Comparison of ENCODE assay signal across 24 cellular contexts in genomic region chr6:114030767-114031166, GRCh38. TPM values are rescaled to one million over a fixed set of nuclear protein-coding genes. Genes with fewer than 3 reads are reported as not detected.
DNase-seq lines count a peak whose midpoint lies in the region; ATAC-seq, FAIRE-seq and TF ChIP-seq lines count a peak whose summit lies in the region.
"Had no signal": no experiment of that assay in that cellular context is flagged by ENCODE, and none has a peak within 500 bp of the region (broad histone marks: within the 10 kb centered on the region; RNA-seq: fewer than 3 reads in every experiment).

No MANE protein-coding gene starts in this region.

- FAIRE-seq in K562 (lab: Jason Lieb, UNC): peak; percentile 19
- FAIRE-seq: A549, GM12891, H54 had no signal

- peak in 1 of 2 donors; percentile 44 for DNase-seq in cardiac muscle cell (ENCODE audit: low read depth in 1 of 2, low spot score in 1 of 2)
- DNase-seq in heart right ventricle: no peak
- DNase-seq in K562 (ENCODE audit: extremely low read depth in 1 of 4, low spot score in 3 of 4): no peak
- DNase-seq in MM.1S: no peak
- DNase-seq: 8988T; ACHN; AML-193; BE2C; Calu3; CD4-positive, alpha-beta T cell; CD8-positive, alpha-beta memory T cell; DMS53; DMS79 treated with DMSO at 0.1 percent for 48 hours; GF-D8; GOT3; HFFc6 had no signal

- H4K20me1 ChIP-seq in K562 (replicated peaks; ENCODE audit: control insufficient read depth, insufficient read depth, low read length) (no peaks in the 10 kb centered on the region), MM.1S (ENCODE audit: insufficient read depth, low read length) (no peaks in the 10 kb centered on the region)
- H4K20me1 ChIP-seq: BLaER1 treated with 17β-estradiol and CSF1 and Interleukin-3, amounts not matched to agents 10 nM and 100 nM had no signal

- ATAC-seq in heart right ventricle: no peak
- ATAC-seq in K562: no peak
- no peak for ATAC-seq in GM21528 (IDR thresholded peaks at IDR 0.05; ENCODE audit: low FRiP score, unreplicated experiment)
- ATAC-seq in GM18498 (IDR thresholded peaks at IDR 0.05; ENCODE audit: unreplicated experiment): no peak
- ATAC-seq: A549 had no signal

- POLR2A ChIA-PET in K562 (lab: Yijun Ruan, JAX): no interaction called here

- no peaks in the 10 kb centered on the region for H3K9me1 ChIP-seq in K562 (ENCODE audit: control insufficient read depth, insufficient read depth, low read length)

- 64 to 70% methylated on average over 6 of the region's 6 CpGs for WGBS in heart right ventricle, 2 donors
- 2% methylated on average over 6 of the region's 6 CpGs for WGBS in K562 (ENCODE audit: insufficient coverage, low coverage, missing lambda C conversion rate)

- peaks cover 20% of the 10 kb centered on the region for H3K4me1 ChIP-seq in cardiac muscle cell (ENCODE audit: low read depth)
- H3K4me1 ChIP-seq in heart right ventricle: peaks cover 0 to 4% (median 0%) of the 10 kb centered on the region in 9 donors
- no peaks in the 10 kb centered on the region for H3K4me1 ChIP-seq in K562 (replicated peaks in 1 of 2; ENCODE audit: control insufficient read depth in 2 of 2, insufficient read depth in 2 of 2, low read length in 2 of 2)
- H3K4me1 ChIP-seq in skeletal muscle tissue (ENCODE audit: control insufficient read depth in 3 of 3, insufficient read depth in 3 of 3, low read length in 3 of 3): peaks cover 0 to 2% (median 0%) of the 10 kb centered on the region in 3 donors
- no peaks in the 10 kb centered on the region for H3K4me1 ChIP-seq in MM.1S (ENCODE audit: low read length)
- H3K4me1 ChIP-seq: A549, BE2C had no signal

- H2AFZ ChIP-seq in K562 (ENCODE audit: low read depth, low read length) (no peak overlapping the region), MM.1S (ENCODE audit: low read length) (no peak overlapping the region)

- TF ChIP-seq EP300 in K562 (IDR thresholded peaks at IDR 0.05; ENCODE audit: low read length): no peak

- no peaks in the 10 kb centered on the region for H3K27me3 ChIP-seq in cardiac muscle cell
- H3K27me3 ChIP-seq in heart right ventricle: no peaks in the 10 kb centered on the region
- no peaks in the 10 kb centered on the region for H3K27me3 ChIP-seq in K562 (ENCODE audit: control insufficient read depth in 2 of 2, insufficient read depth in 2 of 2, low read length in 2 of 2)
- H3K27me3 ChIP-seq in skeletal muscle tissue (ENCODE audit: control insufficient read depth in 3 of 3, insufficient read depth in 3 of 3, low read length in 3 of 3): no peaks in the 10 kb centered on the region
- H3K27me3 ChIP-seq in MM.1S (replicated peaks; ENCODE audit: insufficient read depth, low read length): no peaks in the 10 kb centered on the region
- H3K27me3 ChIP-seq: BE2C; BLaER1 treated with 17β-estradiol and CSF1 and Interleukin-3, amounts not matched to agents 10 nM and 100 nM had no signal

- H3K9ac ChIP-seq in K562 (ENCODE audit: insufficient read depth in 1 of 2, low read depth in 2 of 2, low read length in 2 of 2) (no peak overlapping the region), skeletal muscle tissue (ENCODE audit: low read depth in 1 of 3, low read length in 3 of 3) (no peak overlapping the region), MM.1S (ENCODE audit: low read length) (no peak overlapping the region)
- H3K9ac ChIP-seq: BLaER1 treated with 17β-estradiol and CSF1 and Interleukin-3, amounts not matched to agents 10 nM and 100 nM had no signal

- H3K4me3 ChIP-seq in cardiac muscle cell (no peak overlapping the region), heart right ventricle (no peak overlapping the region), K562 (no peak overlapping the region), skeletal muscle tissue (ENCODE audit: low read length in 3 of 3) (peak overlapping the region in 1 of 3 donors; percentile 1), MM.1S (ENCODE audit: low read length) (no peak overlapping the region)
- H3K4me3 ChIP-seq: A549; BLaER1 treated with 17β-estradiol and CSF1 and Interleukin-3, amounts not matched to agents 10 nM and 100 nM; HAP-1 had no signal

- CTCF ChIA-PET in K562 (lab: Yijun Ruan, JAX; ENCODE audit: low intra/inter-chr PET ratio): no interaction called here

- intact Hi-C loops in heart right ventricle (cut with DNase I): no loop called here
- intact Hi-C loops in K562 (cut with micrococcal nuclease): no loop called here

- TF ChIP-seq POLR2A in K562 (conservative IDR thresholded peaks at IDR 0.05): no peak

- H3F3A ChIP-seq in MM.1S (ENCODE audit: insufficient read depth, low read length): no peaks in the 10 kb centered on the region

- H3K27ac ChIP-seq in cardiac muscle cell (peak overlapping the region; percentile 72), heart right ventricle (no peak overlapping the region), K562 (ENCODE audit: extremely low read depth, low read depth, low read length) (no peak overlapping the region), skeletal muscle tissue (ENCODE audit: low read depth, low read length) (peak overlapping the region; percentile 9), MM.1S (ENCODE audit: low read length) (no peak overlapping the region)
- H3K27ac ChIP-seq: A549; BLaER1 treated with 17β-estradiol and CSF1 and Interleukin-3, amounts not matched to agents 10 nM and 100 nM had no signal

- H3K9me2 ChIP-seq in MM.1S (replicated peaks; ENCODE audit: insufficient read depth, low read length): no peaks in the 10 kb centered on the region

- H3K36me3 ChIP-seq in cardiac muscle cell (no peaks in the 10 kb centered on the region), heart right ventricle (no peaks in the 10 kb centered on the region), K562 (ENCODE audit: control insufficient read depth, insufficient read depth, low read length) (no peaks in the 10 kb centered on the region), skeletal muscle tissue (ENCODE audit: control insufficient read depth in 3 of 3, insufficient read depth in 3 of 3, low read length in 3 of 3) (no peaks in the 10 kb centered on the region), MM.1S (replicated peaks; ENCODE audit: insufficient read depth, low read length) (no peaks in the 10 kb centered on the region)
- H3K36me3 ChIP-seq: BE2C; BLaER1 treated with 17β-estradiol and CSF1 and Interleukin-3, amounts not matched to agents 10 nM and 100 nM; HAP-1 had no signal

- in situ Hi-C loops in K562 (cut with MboI): no loop called here

- no peaks in the 10 kb centered on the region for H3K79me2 ChIP-seq in K562 (ENCODE audit: control insufficient read depth, insufficient read depth, low read length)
- no peaks in the 10 kb centered on the region for H3K79me2 ChIP-seq in MM.1S (ENCODE audit: low read length)

- H3K9me3 ChIP-seq in cardiac muscle cell (ENCODE audit: low read depth): no peaks in the 10 kb centered on the region
- H3K9me3 ChIP-seq in heart right ventricle: no peaks in the 10 kb centered on the region
- H3K9me3 ChIP-seq in K562 (replicated peaks; ENCODE audit: control insufficient read depth, insufficient read depth, low read depth, low read length): no peaks in the 10 kb centered on the region
- no peaks in the 10 kb centered on the region for H3K9me3 ChIP-seq in skeletal muscle tissue (ENCODE audit: control insufficient read depth in 3 of 3, low read length in 3 of 3)
- H3K9me3 ChIP-seq in MM.1S (replicated peaks; ENCODE audit: insufficient read depth, low read length): no peaks in the 10 kb centered on the region
- H3K9me3 ChIP-seq: A549; BE2C; BLaER1 treated with 17β-estradiol and CSF1 and Interleukin-3, amounts not matched to agents 10 nM and 100 nM; HAP-1 had no signal

- BruUV-seq in K562 (replicated peaks; lab: Mats Ljungman, UMichigan): no TSS peak

- TF ChIP-seq CTCF in cardiac muscle cell (IDR thresholded peaks at IDR 0.05; ENCODE audit: low read depth, low read length) (no peak), heart right ventricle (IDR thresholded peaks at IDR 0.05) (no peak), K562 (IDR thresholded peaks at IDR 0.05 in 2 of 3, conservative IDR thresholded peaks at IDR 0.05 in 1 of 3; ENCODE audit: insufficient read depth in 2 of 3, low read depth in 1 of 3, low read length in 3 of 3) (no peak), MM.1S (IDR thresholded peaks at IDR 0.05; ENCODE audit: low read length) (no peak)

- H3K4me2 ChIP-seq in K562 (ENCODE audit: insufficient read depth, low read length) (no peak overlapping the region), MM.1S (ENCODE audit: low read depth, low read length) (no peak overlapping the region)
- H3K4me2 ChIP-seq: A549; BLaER1 treated with 17β-estradiol and CSF1 and Interleukin-3, amounts not matched to agents 10 nM and 100 nM had no signal

- no peak for TF ChIP-seq RAD21 in K562 (CRISPR knock-in tag; conservative IDR thresholded peaks at IDR 0.05 in 1 of 2, IDR thresholded peaks at IDR 0.05 in 1 of 2)

TF ChIP-seq in K562, 482 proteins besides CTCF, POLR2A, EP300 and RAD21 (continues in another document):
- TF ChIP-seq USF1 (CRISPR knock-in tag; IDR thresholded peaks at IDR 0.05): no peak
- no peak for TF ChIP-seq ZSCAN32 (CRISPR knock-in tag; IDR thresholded peaks at IDR 0.05)

RNA-seq across cellular contexts. Expression of gene HDAC2, which starts 59.8 kb away (rescaled TPM):
- total RNA-seq in cardiac muscle cell (140 and 150 TPM in 2 replicates), heart right ventricle (10 to 100 TPM; 34.7 to 60.2 (median 46.2) TPM), K562 (2014; rRNA removed) (75.5 and 85.0 TPM in 2 replicates), K562 (2014; rRNA removed; fragmentation: Illumina TruSeq; extraction: Trizol) (151 and 174 TPM in 2 replicates), K562 (2015; rRNA removed; fragmentation: Illumina TruSeq; extraction: Trizol) (133 and 134 TPM in 2 replicates), K562 (2021) (154 and 161 TPM in 2 replicates), skeletal muscle tissue (64.2 TPM)
- polyA plus RNA-seq in cardiac muscle cell (321 and 370 TPM in 2 replicates), heart right ventricle (10 to 100 TPM; 23.2 to 47.6 TPM), K562 (2011; rRNA removed) (187 and 277 TPM in 2 replicates), K562 (2014; fragmentation: Illumina TruSeq; extraction: Trizol) (185 and 186 TPM in 2 replicates), K562 (2014; fragmentation: Nextera tagmentation; extraction: Ambion mirVana) (10 to 100 TPM; 67.0 to 80.7 TPM), K562 (2014; rRNA removed) (191 and 209 TPM in 2 replicates)
- total RNA-seq in K562 (2011; cell fraction: chromatin; rRNA removed; ENCODE audit: low replicate concordance): 38.7 and 143 TPM in 2 replicates
- total RNA-seq in K562 (2011; cell fraction: nucleolus; rRNA removed): 19.2 and 24.3 TPM in 2 replicates
- 54.0 and 89.6 TPM in 2 replicates for total RNA-seq in K562 (2011; cell fraction: nucleoplasm; rRNA removed)
- polyA plus RNA-seq in K562 (2011; cell fraction: cytosol; rRNA removed): 81.2 and 155 TPM in 2 replicates
- polyA plus RNA-seq in K562 (2011; cell fraction: nucleus; rRNA removed): 38.4 and 56.3 TPM in 2 replicates
- polyA plus RNA-seq in K562 (2012): 140 and 196 TPM in 2 replicates
- polyA minus RNA-seq in K562 (2011; rRNA and poly(A)+ RNA removed): 465 and 492 TPM in 2 replicates
- 105 and 107 TPM in 2 replicates for polyA minus RNA-seq in K562 (2011; cell fraction: cytosol; rRNA and poly(A)+ RNA removed)
- 37.4 and 54.4 TPM in 2 replicates for polyA minus RNA-seq in K562 (2011; cell fraction: nucleus; rRNA and poly(A)+ RNA removed)

Comparison
In these comparisons a context has a peak if more than half of its experiments do, and no peak if none do; other contexts are left out.
1. H3K27ac ChIP-seq: peak in cardiac muscle cell (single experiment) and skeletal muscle tissue (single experiment); none in heart right ventricle (0 of 10), K562 (single experiment) and MM.1S (single experiment).